In genomic region chr12:66288121-66288520, GRCh38 we compare ENCODE assay signal across 17 cellular contexts. TPM values are rescaled to one million over a fixed set of nuclear protein-coding genes. Genes with fewer than 3 reads are reported as not detected.
A peak's percentile ranks its signal among the peaks of the same experiment; 100 is the strongest.
DNase-seq lines count a peak whose midpoint lies in the region; ATAC-seq, FAIRE-seq and TF ChIP-seq lines count a peak whose summit lies in the region.
"Had no signal": no experiment of that assay in that cellular context is flagged by ENCODE, and none has a peak within 500 bp of the region (broad histone marks: within the 10 kb centered on the region; RNA-seq: fewer than 3 reads in every experiment).

No MANE protein-coding gene starts in this region.

- intact Hi-C loops in right lobe of liver (cut with DNase I) (no loop called here), HepG2 (cut with micrococcal nuclease; ENCODE audit: unreplicated experiment) (no loop called here)

- 39% methylated on average over 5 of the region's 5 CpGs for WGBS in right lobe of liver (ENCODE audit: insufficient coverage, low coverage, low lambda C conversion rate, missing lambda C conversion rate)
- WGBS in HepG2 (ENCODE audit: low lambda C conversion rate), result 53% methylated on average over 5 of the region's 5 CpGs

- no peaks in the 10 kb centered on the region for H3K27me3 ChIP-seq in right lobe of liver
- H3K27me3 ChIP-seq in HepG2 (ENCODE audit: control insufficient read depth in 1 of 2, insufficient read depth in 2 of 2, low read length in 2 of 2), result peaks cover 0 to 5% of the 10 kb centered on the region in 2 experiments; a peak in 3 of 5 replicates
- H3K27me3 ChIP-seq: tibial nerve had no signal

- CTCF ChIA-PET in HepG2 (lab: Yijun Ruan, JAX; ENCODE audit: low intra/inter-chr PET ratio, low total read pairs), result no interaction called here

- peak overlapping the region; percentile 8 to 44 for H3K4me3 Mint-ChIP-seq in stimulated activated naive CD8-positive, alpha-beta T cell treated with anti-CD3 and anti-CD28 coated beads, Interleukin-15, amount 100 ng/mL, for 72 hours

- H3K27ac ChIP-seq in right lobe of liver, result no peak overlapping the region
- H3K27ac ChIP-seq in HepG2 (ENCODE audit: extremely low read length, insufficient read depth, low read length), result no peak overlapping the region
- H3K27ac ChIP-seq: A549, left ventricle myocardium inferior, tibial nerve had no signal

- BruUV-seq in HepG2 (replicated peaks; lab: Mats Ljungman, UMichigan), result no TSS peak

- no peak overlapping the region for H3K4me2 ChIP-seq in HepG2 (ENCODE audit: low read depth, low read length)
- H3K4me2 ChIP-seq: A549 had no signal

- ATAC-seq in right lobe of liver (peak in 3 of 4 donors; percentile 13 to 30 (median 29)), HepG2 (no peak), HG03460 (IDR thresholded peaks at IDR 0.05; ENCODE audit: unreplicated experiment) (no peak)
- ATAC-seq in stimulated activated naive CD8-positive, alpha-beta T cell treated with anti-CD3 and anti-CD28 coated beads, Interleukin-15, amount 100 ng/mL, for 72 hours, result peak; percentile 88
- ATAC-seq: A549 had no signal

- H3K9ac ChIP-seq in HepG2 (ENCODE audit: insufficient read depth, low read depth, low read length), result no peak overlapping the region

- no peak for TF ChIP-seq POLR2A in right lobe of liver (IDR thresholded peaks at IDR 0.05)
- TF ChIP-seq POLR2A in HepG2 (IDR thresholded peaks at IDR 0.05; ENCODE audit: insufficient read depth in 1 of 2, low read depth in 2 of 2, low read length in 2 of 2), result no peak

- no peaks in the 10 kb centered on the region for H3K9me3 ChIP-seq in right lobe of liver
- no peaks in the 10 kb centered on the region for H3K9me3 ChIP-seq in HepG2 (ENCODE audit: low read length)
- H3K9me3 ChIP-seq: A549, left ventricle myocardium inferior, tibial nerve had no signal

- H3K79me2 ChIP-seq in HepG2 (ENCODE audit: insufficient read depth, low read length), result no peaks in the 10 kb centered on the region

- peaks cover 52% of the 10 kb centered on the region for H3K4me1 Mint-ChIP-seq in stimulated activated naive CD8-positive, alpha-beta T cell treated with anti-CD3 and anti-CD28 coated beads, Interleukin-15, amount 100 ng/mL, for 72 hours

- H4K20me1 ChIP-seq in HepG2 (ENCODE audit: insufficient read depth, low read length), result no peaks in the 10 kb centered on the region

- H3K9me3 Mint-ChIP-seq in stimulated activated naive CD8-positive, alpha-beta T cell treated with anti-CD3 and anti-CD28 coated beads, Interleukin-15, amount 100 ng/mL, for 72 hours, result peaks cover 0 to 5% of the 10 kb centered on the region in 2 donors

- H3K4me1 ChIP-seq in right lobe of liver (no peaks in the 10 kb centered on the region), HepG2 (ENCODE audit: insufficient read depth, low read length) (no peaks in the 10 kb centered on the region)
- H3K4me1 ChIP-seq: A549, left ventricle myocardium inferior, tibial nerve had no signal

- in situ Hi-C loops in HepG2 (cut with HindIII; ENCODE audit: extremely low pct_ligation_motif_present, low pct_unique_long_range_greater_than_20kb), result no loop called here

- no peak overlapping the region for H2AFZ ChIP-seq in HepG2 (ENCODE audit: low read length)

- FAIRE-seq in HepG2 (lab: Jason Lieb, UNC), result no peak
- FAIRE-seq: A549, endometrium had no signal

- no peak for DNase-seq in right lobe of liver
- DNase-seq in HepG2 (ENCODE audit: low spot score), result no peak
- peak; percentile 45 for DNase-seq in activated CD8-positive, alpha-beta memory T cell treated with anti-CD3 and anti-CD28 coated beads, Interleukin-2, amount 50 U/mL, for 4 hours
- peak; percentile 51 for DNase-seq in effector CD4-positive, alpha-beta T cell
- DNase-seq in stimulated activated naive CD8-positive, alpha-beta T cell treated with anti-CD3 and anti-CD28 coated beads, Interleukin-15, amount 100 ng/mL, for 72 hours, result peak; percentile 23 to 27
- DNase-seq in germinal center (ENCODE audit: low spot score), result no peak
- DNase-seq in GDM1 (lab: John Stamatoyannopoulos, UW), result no peak
- DNase-seq: aorta, DMS53, glutamatergic neuron, left ventricle myocardium inferior, NCI-H2171, T1000 had no signal

- H3K4me3 ChIP-seq in right lobe of liver, result no peak overlapping the region
- H3K4me3 ChIP-seq in HepG2 (replicated peaks in 1 of 3; ENCODE audit: insufficient read depth in 1 of 3, low read depth in 2 of 3, low read length in 3 of 3), result no peak overlapping the region
- H3K4me3 ChIP-seq: A549, left ventricle myocardium inferior, tibial nerve had no signal

- POLR2A ChIA-PET in HepG2 (lab: Yijun Ruan, JAX), result no interaction called here

- H3K36me3 ChIP-seq in right lobe of liver, result no peaks in the 10 kb centered on the region
- no peaks in the 10 kb centered on the region for H3K36me3 ChIP-seq in HepG2 (replicated peaks in 1 of 2; ENCODE audit: control insufficient read depth in 1 of 2, insufficient read depth in 2 of 2, low read length in 2 of 2)
- H3K36me3 ChIP-seq: left ventricle myocardium inferior, tibial nerve had no signal

- no peak for TF ChIP-seq CTCF in right lobe of liver (IDR thresholded peaks at IDR 0.05)
- no peak for TF ChIP-seq CTCF in HepG2 (CRISPR knock-in tag; IDR thresholded peaks at IDR 0.05)

- no peak for TF ChIP-seq RAD21 in HepG2 (CRISPR knock-in tag; IDR thresholded peaks at IDR 0.05)

- TF ChIP-seq EP300 in HepG2 (IDR thresholded peaks at IDR 0.05; ENCODE audit: low read depth in 2 of 2, low read length in 2 of 2) (no peak), HepG2 (CRISPR knock-in tag; IDR thresholded peaks at IDR 0.05; ENCODE audit: borderline replicate concordance) (no peak)

- no peaks in the 10 kb centered on the region for H3K27me3 Mint-ChIP-seq in stimulated activated naive CD8-positive, alpha-beta T cell treated with anti-CD3 and anti-CD28 coated beads, Interleukin-15, amount 100 ng/mL, for 72 hours

- no peak overlapping the region for H3K27ac Mint-ChIP-seq in stimulated activated naive CD8-positive, alpha-beta T cell treated with anti-CD3 and anti-CD28 coated beads, Interleukin-15, amount 100 ng/mL, for 72 hours

TF ChIP-seq in HepG2, 621 proteins besides CTCF, POLR2A, EP300 and RAD21:
- TF ChIP-seq ZNF552 (CRISPR knock-in tag; IDR thresholded peaks at IDR 0.05; ENCODE audit: borderline replicate concordance) (no peak), ARNT (IDR thresholded peaks at IDR 0.05) (no peak), CCDC6 (CRISPR knock-in tag; IDR thresholded peaks at IDR 0.05) (no peak), ZNF790 (CRISPR knock-in tag; IDR thresholded peaks at IDR 0.05; ENCODE audit: borderline replicate concordance) (no peak), ZBTB8A (CRISPR knock-in tag; IDR thresholded peaks at IDR 0.05; ENCODE audit: borderline replicate concordance, low read depth) (no peak), ATF7 (IDR thresholded peaks at IDR 0.05) (no peak), ATF7 (CRISPR knock-in tag; IDR thresholded peaks at IDR 0.05) (no peak), ZNF160 (CRISPR knock-in tag; IDR thresholded peaks at IDR 0.05) (no peak)
TF ChIP-seq in HepG2: peak in this region for 0.

RNA-seq across cellular contexts. Expression of gene HELB, which starts 14.2 kb away (rescaled TPM):
- total RNA-seq in right lobe of liver, result 1 to 10 TPM; 1.5 to 4.2 (median 3.3) TPM
- total RNA-seq in HepG2 (2016; rRNA removed; fragmentation: Illumina TruSeq; extraction: Trizol), result 3.7 and 4.5 TPM in 2 replicates
- 0.40 and 0.44 TPM in 2 replicates for total RNA-seq in HepG2 (2016; cell fraction: cytosol; rRNA removed; fragmentation: Illumina TruSeq; extraction: Trizol; ENCODE audit: low read depth)
- 3.0 and 4.9 TPM in 2 replicates for total RNA-seq in HepG2 (2016; cell fraction: insoluble cytoplasmic fraction; rRNA removed; fragmentation: Illumina TruSeq; extraction: Trizol)
- 0.96 and 1.1 TPM in 2 replicates for total RNA-seq in HepG2 (2016; cell fraction: membrane; rRNA removed; fragmentation: Illumina TruSeq; extraction: Trizol)
- 5.6 and 6.5 TPM in 2 replicates for total RNA-seq in HepG2 (2016; cell fraction: nucleus; rRNA removed; fragmentation: Illumina TruSeq; extraction: Trizol)
- polyA plus RNA-seq in HepG2 (2011; rRNA removed), result 1.4 and 1.7 TPM in 2 replicates
- polyA plus RNA-seq in HepG2 (2011; cell fraction: cytosol; rRNA removed), result 0.67 and 0.96 TPM in 2 replicates
- 1.9 and 2.0 TPM in 2 replicates for polyA plus RNA-seq in HepG2 (2011; cell fraction: nucleus; rRNA removed)
- polyA plus RNA-seq in HepG2 (2012), result 0.64 and 0.81 TPM in 2 replicates
- polyA plus RNA-seq in HepG2 (2016; cell fraction: cytosol; fragmentation: Illumina TruSeq; extraction: Trizol; ENCODE audit: low read depth), result 0.03 and 0.05 TPM in 2 replicates
- 0.64 and 0.69 TPM in 2 replicates for polyA plus RNA-seq in HepG2 (2016; cell fraction: insoluble cytoplasmic fraction; fragmentation: Illumina TruSeq; extraction: Trizol; ENCODE audit: low read depth)
- polyA plus RNA-seq in HepG2 (2016; cell fraction: membrane; fragmentation: Illumina TruSeq; extraction: Trizol; ENCODE audit: low read depth), result 0.07 and 0.10 TPM in 2 replicates
- polyA plus RNA-seq in HepG2 (2016; cell fraction: nucleus; fragmentation: Illumina TruSeq; extraction: Trizol; ENCODE audit: insufficient read depth, low read depth), result 1.3 TPM in 2 replicates
- polyA minus RNA-seq in HepG2 (2011; rRNA and poly(A)+ RNA removed; ENCODE audit: low replicate concordance), result 5.1 and 7.0 TPM in 2 replicates
- 2.3 and 2.4 TPM in 2 replicates for polyA minus RNA-seq in HepG2 (2011; cell fraction: cytosol; rRNA and poly(A)+ RNA removed)
- 24.2 and 25.5 TPM in 2 replicates for polyA minus RNA-seq in HepG2 (2011; cell fraction: nucleus; rRNA and poly(A)+ RNA removed)

Comparison
In these comparisons a context has a peak if more than half of its experiments do, and no peak if none do; other contexts are left out.
1. ATAC-seq: peak in right lobe of liver (3 of 4) and stimulated activated naive CD8-positive, alpha-beta T cell treated with anti-CD3 and anti-CD28 coated beads, Interleukin-15, amount 100 ng/mL, for 72 hours (single experiment); none in HepG2 (single experiment) and HG03460 (single experiment).
2. DNase-seq: peak in activated CD8-positive, alpha-beta memory T cell treated with anti-CD3 and anti-CD28 coated beads, Interleukin-2, amount 50 U/mL, for 4 hours (single experiment), effector CD4-positive, alpha-beta T cell (single experiment) and stimulated activated naive CD8-positive, alpha-beta T cell treated with anti-CD3 and anti-CD28 coated beads, Interleukin-15, amount 100 ng/mL, for 72 hours (2 of 2); none in right lobe of liver (0 of 3), HepG2 (single experiment), germinal center (single experiment) and GDM1 (single experiment).